ENCODE assay signal across 20 cellular contexts in genomic region chr4:30245140-30245539, GRCh38.
"Had no signal": no experiment of that assay in that cellular context is flagged by ENCODE, and none has a peak within 500 bp of the region (broad histone marks: within the 10 kb centered on the region; RNA-seq: fewer than 3 reads in every experiment).

No MANE protein-coding gene starts in this region.

- DNase-seq: effector CD4-positive, alpha-beta T cell; endodermal cell; heart left ventricle; hippocampal formation; left colon; left ventricle myocardium superior; mesenchymal stem cell; midbrain; naive B cell; occipital lobe; pancreas; right cardiac atrium; small intestine; stimulated activated CD4-positive, alpha-beta T cell treated with anti-CD3 and anti-CD28 coated beads, Interleukin-12 subunit alpha, Interleukin-12 subunit beta, amount 100 ng/mL, for 4 hours; stimulated activated naive CD4-positive, alpha-beta T cell; stomach; substantia nigra; transverse colon had no signal

- H3K4me3 ChIP-seq: heart left ventricle, lung, pancreas, stomach, thoracic aorta, transverse colon had no signal

- H3K36me3 ChIP-seq: heart left ventricle, pancreas, stomach, thoracic aorta, transverse colon had no signal

- H3K27ac ChIP-seq: heart left ventricle, pancreas, stomach, thoracic aorta, transverse colon had no signal

- H3K27me3 ChIP-seq: heart left ventricle, pancreas, stomach, transverse colon had no signal

- H3K9me3 ChIP-seq: pancreas had no signal
